Comparison of ENCODE assay signal across 8 cellular contexts in genomic region chrX:154371771-154372300, GRCh38. TPM values are rescaled to one million over a fixed set of nuclear protein-coding genes. Genes with fewer than 3 reads are reported as not detected.
DNase-seq lines count a peak whose midpoint lies in the region; ATAC-seq and TF ChIP-seq lines count a peak whose summit lies in the region.

No MANE protein-coding gene starts in this region.

- H3K36me3 Mint-ChIP-seq in naive thymus-derived CD4-positive, alpha-beta T cell, result peaks cover 0 to 16% (median 0%) of the 10 kb centered on the region in 5 donors

- POLR2A ChIA-PET in naive thymus-derived CD4-positive, alpha-beta T cell (lab: Charles Lee), result no interaction called here

- H3K27ac ChIP-seq in breast epithelium, result peak overlapping the region; percentile 81 to 91
- H3K27ac ChIP-seq in naive thymus-derived CD4-positive, alpha-beta T cell (ENCODE audit: low read depth, low read length), result peak overlapping the region; percentile 64

- TF ChIP-seq POLR2A in breast epithelium (IDR thresholded peaks at IDR 0.05), result no peak

- CTCF ChIA-PET in naive thymus-derived CD4-positive, alpha-beta T cell (lab: Charles Lee), result no interaction called here

- peak overlapping the region in 2 of 9 donors; percentile 78 to 87 for H3K27ac Mint-ChIP-seq in naive thymus-derived CD4-positive, alpha-beta T cell

- H3K4me1 ChIP-seq in breast epithelium, result no peaks in the 10 kb centered on the region
- peaks cover 26 to 33% of the 10 kb centered on the region in 2 donors for H3K4me1 ChIP-seq in naive thymus-derived CD4-positive, alpha-beta T cell (ENCODE audit: control insufficient read depth in 2 of 2, insufficient read depth in 2 of 2, low read length in 2 of 2)

- DNase-seq in GM06990 (ENCODE audit: extremely low read depth, insufficient read length), result no peak
- DNase-seq in breast epithelium (ENCODE audit: low spot score in 2 of 2), result no peak
- no peak for DNase-seq in naive thymus-derived CD4-positive, alpha-beta T cell
- no peak for DNase-seq in NCI-H2081 treated with DMSO at 0.1 percent for 48 hours (lab: John Stamatoyannopoulos, UW)
- DNase-seq in effector CD4-positive, alpha-beta T cell, result no peak
- DNase-seq in activated gamma-delta T cell (lab: John Stamatoyannopoulos, UW), result no peak

- H3K9me3 ChIP-seq in breast epithelium, result no peaks in the 10 kb centered on the region
- no peaks in the 10 kb centered on the region for H3K9me3 ChIP-seq in naive thymus-derived CD4-positive, alpha-beta T cell (ENCODE audit: control insufficient read depth in 2 of 3, low read length in 3 of 3)

- no peaks in the 10 kb centered on the region for H3K9me3 Mint-ChIP-seq in naive thymus-derived CD4-positive, alpha-beta T cell

- intact Hi-C loops in breast epithelium (cut with DNase I; ENCODE audit: low total_unique reads), result no loop called here
- intact Hi-C loops in naive thymus-derived CD4-positive, alpha-beta T cell (cut with micrococcal nuclease), result loop anchor here (1.0 to 10.0 kb wide), 8 partner anchors 7 to 577 kb away; partner anchors contain the start of genes HCFC1 (in 2 of the 2), ATP6AP1 (in 1 of the 2), EMD (in 1 of the 2) and FAM3A (in 1 of the 2)

- H3K4me3 ChIP-seq in GM06990 (replicated peaks; ENCODE audit: low read depth, low read length) (peak overlapping the region; percentile 61), breast epithelium (peak overlapping the region; percentile 68 to 79 (median 68))
- H3K4me3 ChIP-seq in naive thymus-derived CD4-positive, alpha-beta T cell (ENCODE audit: low read length), result peak overlapping the region; percentile 41

- H3K27me3 Mint-ChIP-seq in naive thymus-derived CD4-positive, alpha-beta T cell, result no peaks in the 10 kb centered on the region

- TF ChIP-seq CTCF in GM06990 (IDR thresholded peaks at IDR 0.05; ENCODE audit: insufficient read depth, low read length, poor library complexity, severe bottlenecking) (no peak), breast epithelium (IDR thresholded peaks at IDR 0.05) (no peak)

- ATAC-seq in HG03135 (IDR thresholded peaks at IDR 0.05; ENCODE audit: unreplicated experiment), result peak; percentile 5
- ATAC-seq in naive thymus-derived CD4-positive, alpha-beta T cell, result no peak
- no peak for ATAC-seq in GM18907 (IDR thresholded peaks at IDR 0.05; ENCODE audit: unreplicated experiment)

- H3K27me3 ChIP-seq in GM06990 (replicated peaks; ENCODE audit: control insufficient read depth, insufficient read depth, low read length) (no peaks in the 10 kb centered on the region), breast epithelium (peaks cover 0 to 22% of the 10 kb centered on the region in 2 donors)
- no peaks in the 10 kb centered on the region for H3K27me3 ChIP-seq in naive thymus-derived CD4-positive, alpha-beta T cell (ENCODE audit: control insufficient read depth in 2 of 2, insufficient read depth in 2 of 2, low read length in 2 of 2)

- H3K36me3 ChIP-seq in GM06990 (ENCODE audit: control insufficient read depth, insufficient read depth, low read length) (peaks cover 3% of the 10 kb centered on the region), breast epithelium (no peaks in the 10 kb centered on the region)
- H3K36me3 ChIP-seq in naive thymus-derived CD4-positive, alpha-beta T cell (ENCODE audit: control insufficient read depth in 2 of 3, insufficient read depth in 3 of 3, low read length in 3 of 3), result peaks cover 0 to 14% (median 7%) of the 10 kb centered on the region in 3 experiments

- H3K4me3 Mint-ChIP-seq in naive thymus-derived CD4-positive, alpha-beta T cell, result peak overlapping the region in 9 of 10 donors; percentile 4 to 89 (median 76)

- peaks cover 0 to 24% (median 14%) of the 10 kb centered on the region in 7 donors for H3K4me1 Mint-ChIP-seq in naive thymus-derived CD4-positive, alpha-beta T cell

RNA-seq across cellular contexts. Expression of gene FLNA, which starts 2.6 kb away (rescaled TPM):
- total RNA-seq in breast epithelium, result 100 to 1,000 TPM; 416 to 675 (median 622) TPM
- total RNA-seq in naive thymus-derived CD4-positive, alpha-beta T cell, result 1,000 to 10,000 TPM in 2 of 5 experiments, 100 to 1,000 TPM in 3; 440 to 1,423 (median 604) TPM
- polyA plus RNA-seq in naive thymus-derived CD4-positive, alpha-beta T cell, result 100 to 1,000 TPM in 1 of 2 donors, 10 to 100 TPM in 1; 96.0 to 333 TPM

RNA-seq across cellular contexts. Expression of gene EMD, which starts 7.3 kb away (rescaled TPM):
- total RNA-seq in breast epithelium, result 10 to 100 TPM; 33.8 to 48.1 (median 45.6) TPM
- 100 to 1,000 TPM in 2 of 5 experiments, 10 to 100 TPM in 3; 53.5 to 141 (median 89.9) TPM for total RNA-seq in naive thymus-derived CD4-positive, alpha-beta T cell
- polyA plus RNA-seq in naive thymus-derived CD4-positive, alpha-beta T cell, result 10 to 100 TPM; 31.5 to 34.6 TPM

RNA-seq across cellular contexts. Expression of gene RPL10, which starts 26.3 kb away (rescaled TPM):
- total RNA-seq in breast epithelium, result 1,000 to 10,000 TPM; 8,496 to 9,265 (median 8,695) TPM
- total RNA-seq in naive thymus-derived CD4-positive, alpha-beta T cell, result 1,000 to 10,000 TPM; 2,926 to 5,130 (median 5,063) TPM
- 1,000 to 10,000 TPM; 6,302 to 7,439 TPM for polyA plus RNA-seq in naive thymus-derived CD4-positive, alpha-beta T cell

RNA-seq across cellular contexts. Expression of gene DNASE1L1, which starts 37.2 kb away (rescaled TPM):
- total RNA-seq in breast epithelium, result 10 to 100 TPM; 26.2 to 44.3 (median 26.9) TPM
- 10 to 100 TPM; 18.4 to 31.1 (median 21.7) TPM for total RNA-seq in naive thymus-derived CD4-positive, alpha-beta T cell
- 10 to 100 TPM; 11.1 to 19.6 TPM for polyA plus RNA-seq in naive thymus-derived CD4-positive, alpha-beta T cell

RNA-seq across cellular contexts. Expression of gene TAFAZZIN, which starts 39.5 kb away (rescaled TPM):
- 10 to 100 TPM; 27.7 to 53.7 (median 44.2) TPM for total RNA-seq in breast epithelium
- total RNA-seq in naive thymus-derived CD4-positive, alpha-beta T cell, result 100 to 1,000 TPM in 3 of 5 experiments, 10 to 100 TPM in 2; 90.9 to 130 (median 108) TPM
- polyA plus RNA-seq in naive thymus-derived CD4-positive, alpha-beta T cell, result 10 to 100 TPM; 40.4 to 46.4 TPM
